In the genomic region with DNA sequence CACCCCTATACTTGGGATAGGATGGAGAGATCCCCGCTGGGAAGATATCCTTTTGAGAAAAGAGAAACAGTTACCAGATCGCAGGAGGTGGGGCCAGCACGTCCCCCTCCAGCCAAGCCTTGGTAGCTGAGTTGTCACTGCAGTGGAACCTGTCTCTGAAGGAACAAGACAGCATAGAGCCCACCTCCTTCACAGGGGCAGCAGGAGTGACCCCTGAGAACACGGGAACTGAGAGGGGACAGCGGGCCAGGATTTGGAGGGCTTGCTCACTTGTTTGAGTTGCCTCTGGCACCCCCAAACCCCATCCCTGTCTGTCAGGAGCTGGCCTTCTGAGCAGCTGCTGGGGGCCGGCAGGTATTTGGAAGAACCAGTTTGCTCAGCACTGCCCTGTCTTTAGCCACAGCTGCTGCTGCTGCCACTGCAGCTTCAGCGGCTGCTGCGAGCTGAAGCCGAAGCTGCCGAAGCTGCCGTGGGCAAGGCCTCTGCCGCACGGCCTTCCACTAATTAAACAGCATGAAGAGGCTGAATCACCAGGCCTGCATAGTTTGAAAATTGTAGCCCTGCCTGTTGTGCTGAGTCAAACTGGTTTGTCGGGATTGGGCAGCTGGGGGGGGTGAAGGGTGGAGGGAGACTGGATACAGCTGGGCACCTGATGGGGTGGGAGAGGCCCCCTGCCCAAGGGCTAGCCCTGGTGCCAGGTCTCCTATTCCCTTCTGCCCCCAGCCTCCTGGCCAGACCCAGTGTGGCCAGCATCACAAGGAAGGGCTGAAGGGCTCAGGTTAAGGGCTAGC, we compare ENCODE assay signal across 8 cellular contexts. TPM values are rescaled to one million over a fixed set of nuclear protein-coding genes. Genes with fewer than 3 reads are reported as not detected.
DNase-seq lines count a peak whose midpoint lies in the region; ATAC-seq, FAIRE-seq and TF ChIP-seq lines count a peak whose summit lies in the region.

No MANE protein-coding gene starts in this region.

- TF ChIP-seq POLR2A in right lobe of liver (IDR thresholded peaks at IDR 0.05) = no peak

- H3K4me3 ChIP-seq in right lobe of liver = no peak overlapping the region

- 65% methylated on average over 6 of the region's 14 CpGs for WGBS in right lobe of liver (ENCODE audit: insufficient coverage, low coverage, low lambda C conversion rate, missing lambda C conversion rate)

- ATAC-seq in right lobe of liver (no peak), GM18870 (IDR thresholded peaks at IDR 0.05; ENCODE audit: unreplicated experiment) (no peak)

- intact Hi-C loops in right lobe of liver (cut with DNase I) = no loop called here

- no peaks in the 10 kb centered on the region for H3K36me3 ChIP-seq in right lobe of liver

- peaks cover 0 to 20% (median 3%) of the 10 kb centered on the region in 4 donors for H3K4me1 ChIP-seq in right lobe of liver

- FAIRE-seq in G401.6 (lab: Jason Lieb, UNC) = peak; percentile 88

- H3K27ac ChIP-seq in right lobe of liver = no peak overlapping the region

- H3K27me3 ChIP-seq in right lobe of liver = no peaks in the 10 kb centered on the region

- no peaks in the 10 kb centered on the region for H3K9me3 ChIP-seq in right lobe of liver

- DNase-seq in NCI-H748 (lab: John Stamatoyannopoulos, UW; ENCODE audit: unreplicated experiment) (peak; percentile 73), fibroblast of gingiva (ENCODE audit: low read depth) (peak; percentile 76), retina (peak; percentile 76), T-helper 9 cell (no peak), right lobe of liver (no peak), T-helper 1 cell (no peak)

- no peak for TF ChIP-seq CTCF in right lobe of liver (IDR thresholded peaks at IDR 0.05)

RNA-seq across cellular contexts. Expression of a gene that starts 4.0 kb away (rescaled TPM):
- under 1 TPM; 0.12 to 0.71 (median 0.37) TPM for total RNA-seq in right lobe of liver

Comparison
In these comparisons a context has a peak if more than half of its experiments do, and no peak if none do; other contexts are left out.
1. DNase-seq: peak in NCI-H748 (single experiment), fibroblast of gingiva (single experiment) and retina (single experiment); none in T-helper 9 cell (single experiment), right lobe of liver (0 of 3) and T-helper 1 cell (0 of 5).